ENCODE assay signal across 14 cellular contexts in genomic region chr3:68996356-68996995, GRCh38. TPM values are rescaled to one million over a fixed set of nuclear protein-coding genes. Genes with fewer than 3 reads are reported as not detected.
DNase-seq lines count a peak whose midpoint lies in the region; ATAC-seq and TF ChIP-seq lines count a peak whose summit lies in the region.
"Had no signal": no experiment of that assay in that cellular context is flagged by ENCODE, and none has a peak within 500 bp of the region (broad histone marks: within the 10 kb centered on the region; RNA-seq: fewer than 3 reads in every experiment).

No MANE protein-coding gene starts in this region.

- H3K27ac ChIP-seq in CD4-positive, alpha-beta T cell (ENCODE audit: low read depth, low read length) = no peak overlapping the region
- no peak overlapping the region for H3K27ac ChIP-seq in gastroesophageal sphincter
- H3K27ac ChIP-seq: BLaER1 treated with 17β-estradiol and CSF1 and Interleukin-3, amounts not matched to agents 10 nM and 100 nM had no signal

- no peak for TF ChIP-seq CTCF in CD4-positive, alpha-beta T cell (IDR thresholded peaks at IDR 0.05)
- no peak for TF ChIP-seq CTCF in gastroesophageal sphincter (IDR thresholded peaks at IDR 0.05)

- no peak overlapping the region for H3K4me3 Mint-ChIP-seq in CD4-positive, alpha-beta T cell
- H3K4me3 Mint-ChIP-seq: immature natural killer cell, T-helper 17 cell had no signal

- H3K4me1 Mint-ChIP-seq in CD4-positive, alpha-beta T cell (ENCODE audit: low read depth) = no peaks in the 10 kb centered on the region
- H3K4me1 Mint-ChIP-seq: immature natural killer cell had no signal

- CTCF ChIA-PET in CD4-positive, alpha-beta T cell (lab: Charles Lee) = no interaction called here

- TF ChIP-seq POLR2A in gastroesophageal sphincter (IDR thresholded peaks at IDR 0.05) = no peak

- H3K27me3 ChIP-seq in CD4-positive, alpha-beta T cell (ENCODE audit: control insufficient read depth, insufficient read depth, low read length) = no peaks in the 10 kb centered on the region
- H3K27me3 ChIP-seq in gastroesophageal sphincter = no peaks in the 10 kb centered on the region
- H3K27me3 ChIP-seq: BLaER1 treated with 17β-estradiol and CSF1 and Interleukin-3, amounts not matched to agents 10 nM and 100 nM had no signal

- WGBS in gastroesophageal sphincter (ENCODE audit: low coverage in 1 of 2), 2 donors = 64 to 73% methylated on average over 3 to 8 of the region's 8 CpGs

- H3K36me3 ChIP-seq in gastroesophageal sphincter = peaks cover 0 to 96% of the 10 kb centered on the region in 2 donors

- H3K4me1 ChIP-seq in gastroesophageal sphincter = peaks cover 0 to 18% (median 0%) of the 10 kb centered on the region in 3 donors

- no peaks in the 10 kb centered on the region for H3K9me3 Mint-ChIP-seq in CD4-positive, alpha-beta T cell
- H3K9me3 Mint-ChIP-seq: immature natural killer cell had no signal

- H3K4me3 ChIP-seq in gastroesophageal sphincter = no peak overlapping the region
- H3K4me3 ChIP-seq: BLaER1 treated with 17β-estradiol and CSF1 and Interleukin-3, amounts not matched to agents 10 nM and 100 nM had no signal

- intact Hi-C loops in left ventricle myocardium superior (cut with micrococcal nuclease) = no loop called here
- intact Hi-C loops in CD4-positive, alpha-beta T cell (cut with DNase I, micrococcal nuclease) = no loop called here

- ATAC-seq in GM18868 (IDR thresholded peaks at IDR 0.05; ENCODE audit: unreplicated experiment) = peak; percentile 53
- peak; percentile 82 for ATAC-seq in left ventricle myocardium superior
- no peak for ATAC-seq in CD4-positive, alpha-beta T cell (ENCODE audit: poor library complexity)
- no peak for ATAC-seq in HG02588 (IDR thresholded peaks at IDR 0.05; ENCODE audit: unreplicated experiment)
- no peak for ATAC-seq in gastroesophageal sphincter
- ATAC-seq: T-helper 17 cell had no signal

- peaks cover 92% of the 10 kb centered on the region for H3K36me3 Mint-ChIP-seq in CD4-positive, alpha-beta T cell (ENCODE audit: low read depth)

- no peak overlapping the region for H3K27ac Mint-ChIP-seq in CD4-positive, alpha-beta T cell
- H3K27ac Mint-ChIP-seq: immature natural killer cell, T-helper 17 cell had no signal

- POLR2A ChIA-PET in CD4-positive, alpha-beta T cell (lab: Charles Lee) = interaction anchor here (0.6 to 1.3 kb wide), 2 partner anchors 17 to 364 kb away, joined by 3 to 4 read pairs; partner anchors contain the start of gene EOGT

- H3K9me3 ChIP-seq in CD4-positive, alpha-beta T cell (ENCODE audit: control insufficient read depth, low read length) = no peaks in the 10 kb centered on the region
- H3K9me3 ChIP-seq in gastroesophageal sphincter = no peaks in the 10 kb centered on the region

- H3K27me3 Mint-ChIP-seq in CD4-positive, alpha-beta T cell = no peaks in the 10 kb centered on the region
- H3K27me3 Mint-ChIP-seq: T-helper 17 cell had no signal

- no peak for TF ChIP-seq EP300 in gastroesophageal sphincter (IDR thresholded peaks at IDR 0.05)

- DNase-seq in AG08395 (ENCODE audit: low spot score) = peak; percentile 14
- DNase-seq in astrocyte of the hippocampus (ENCODE audit: low read depth, low spot score) = peak; percentile 60
- DNase-seq in left ventricle myocardium superior = no peak
- no peak for DNase-seq in CD4-positive, alpha-beta T cell
- DNase-seq: aorta, DMS79, immature natural killer cell, NCI-H187, SHP77, T-helper 17 cell had no signal

RNA-seq across cellular contexts. Expression of gene EOGT, which starts 17.0 kb away (rescaled TPM):
- 17.1 TPM for total RNA-seq in left ventricle myocardium superior
- total RNA-seq in CD4-positive, alpha-beta T cell = 10 to 100 TPM; 13.0 to 13.4 TPM
- 100 to 1,000 TPM in 1 of 4 donors, 10 to 100 TPM in 3; 75.0 to 135 (median 94.3) TPM for total RNA-seq in gastroesophageal sphincter

RNA-seq across cellular contexts. Expression of gene TMF1, which starts 55.7 kb away (rescaled TPM):
- 18.9 TPM for total RNA-seq in left ventricle myocardium superior
- 100 to 1,000 TPM in 1 of 2 experiments, 10 to 100 TPM in 1; 89.0 to 101 TPM for total RNA-seq in CD4-positive, alpha-beta T cell
- 10 to 100 TPM; 31.2 to 43.3 (median 36.3) TPM for total RNA-seq in gastroesophageal sphincter

Comparison
In these comparisons a context has a peak if more than half of its experiments do, and no peak if none do; other contexts are left out.
1. DNase-seq: peak in AG08395 (single experiment) and astrocyte of the hippocampus (single experiment); none in left ventricle myocardium superior (single experiment) and CD4-positive, alpha-beta T cell (0 of 10).
2. ATAC-seq: peak in GM18868 (single experiment) and left ventricle myocardium superior (single experiment); none in CD4-positive, alpha-beta T cell (single experiment), HG02588 (single experiment) and gastroesophageal sphincter (single experiment).